Comparison of ENCODE assay signal across 8 cellular contexts in genomic region chr3:36944012-36944640, GRCh38. TPM values are rescaled to one million over a fixed set of nuclear protein-coding genes. Genes with fewer than 3 reads are reported as not detected.
DNase-seq lines count a peak whose midpoint lies in the region; ATAC-seq and TF ChIP-seq lines count a peak whose summit lies in the region.

No MANE protein-coding gene starts in this region.

- H3K9me3 Mint-ChIP-seq in Calu3 (ENCODE audit: low read depth, unreplicated experiment) = peaks cover 6% of the 10 kb centered on the region

- H3K4me1 ChIP-seq in colonic mucosa = no peaks in the 10 kb centered on the region

- no TSS peak for BruUV-seq in Calu3 (replicated peaks; lab: Mats Ljungman, UMichigan)

- peaks cover 6% of the 10 kb centered on the region for H3K36me3 Mint-ChIP-seq in Calu3 (ENCODE audit: insufficient read depth, unreplicated experiment)

- no peak overlapping the region for H3K27ac Mint-ChIP-seq in Calu3 (ENCODE audit: unreplicated experiment)

- H3K9ac ChIP-seq in colonic mucosa (ENCODE audit: low read depth in 2 of 2, low read length in 2 of 2) = peak overlapping the region; percentile 55 to 80

- H3K9me3 ChIP-seq in colonic mucosa = no peaks in the 10 kb centered on the region

- CTCF ChIA-PET in Calu3 (lab: Charles Lee) = interaction anchor here (1.8 kb wide), 1 partner anchor 14 kb away, joined by 7 read pairs; no protein-coding TSS in a partner anchor

- intact Hi-C loops in Calu3 (cut with micrococcal nuclease; ENCODE audit: unreplicated experiment) (no loop called here), colonic mucosa (cut with DNase I) (no loop called here)

- H3K27me3 ChIP-seq in colonic mucosa (no peaks in the 10 kb centered on the region), layer of hippocampus (ENCODE audit: control insufficient read depth, insufficient read depth, low read length) (no peaks in the 10 kb centered on the region)

- peak; percentile 32 for DNase-seq in Calu3
- peak; percentile 67 for DNase-seq in colonic mucosa
- DNase-seq in stimulated activated CD4-positive, alpha-beta T cell treated with anti-CD3 and anti-CD28 coated beads, Interleukin-1b, Interleukin-23, amount 100 ng/mL, for 24 hours (ENCODE audit: low read depth in 4 of 4, low spot score in 1 of 4) = peak; percentile 18 to 23 (median 22)
- DNase-seq in NCI-H1694 (lab: John Stamatoyannopoulos, UW) = no peak

- peak overlapping the region; percentile 66 for H3K4me3 ChIP-seq in colonic mucosa

- H3K27ac ChIP-seq in VCaP (peak overlapping the region; percentile 76), colonic mucosa (peak overlapping the region; percentile 19), layer of hippocampus (ENCODE audit: low read depth, low read length) (peak overlapping the region; percentile 52)

- ATAC-seq in GM19452 (IDR thresholded peaks at IDR 0.05; ENCODE audit: unreplicated experiment) (peak; percentile 57), HG03558 (IDR thresholded peaks at IDR 0.05; ENCODE audit: extremely low read depth, unreplicated experiment) (peak; percentile 12)

- no peaks in the 10 kb centered on the region for H3K27me3 Mint-ChIP-seq in Calu3 (ENCODE audit: unreplicated experiment)

- peak overlapping the region; percentile 78 for H3K4me3 Mint-ChIP-seq in Calu3 (ENCODE audit: low read depth, unreplicated experiment)

- H3K4me1 Mint-ChIP-seq in Calu3 (ENCODE audit: low read depth, unreplicated experiment) = no peaks in the 10 kb centered on the region

- no peaks in the 10 kb centered on the region for H3K36me3 ChIP-seq in colonic mucosa

- TF ChIP-seq CTCF in Calu3 (IDR thresholded peaks at IDR 0.05; ENCODE audit: unreplicated experiment) (no peak), VCaP (conservative IDR thresholded peaks at IDR 0.05) (peak; percentile 19; the same call in 1 of the 2 replicates), colonic mucosa (IDR thresholded peaks at IDR 0.05) (no peak)

RNA-seq across cellular contexts. Expression of gene TRANK1, which starts 0.7 kb away (rescaled TPM):
- total RNA-seq in Calu3 (2022) (10.3 and 21.5 TPM in 2 replicates), colonic mucosa (10 to 100 TPM; 21.3 to 50.7 TPM)

RNA-seq across cellular contexts. Expression of gene EPM2AIP1, which starts 48.8 kb away (rescaled TPM):
- total RNA-seq in Calu3 (2022) (13.2 and 15.6 TPM in 2 replicates), colonic mucosa (10 to 100 TPM; 13.0 to 14.3 TPM)

RNA-seq across cellular contexts. Expression of gene MLH1, which starts 49.2 kb away (rescaled TPM):
- 30.1 and 32.8 TPM in 2 replicates for total RNA-seq in Calu3 (2022)
- 10 to 100 TPM; 17.5 to 36.5 TPM for total RNA-seq in colonic mucosa

Comparison
In these comparisons a context has a peak if more than half of its experiments do, and no peak if none do; other contexts are left out.
1. H3K27ac ChIP-seq: peak in every context shown above with its lines; median percentile 76 in VCaP; 52 in layer of hippocampus; 19 in colonic mucosa.